ENCODE assay signal across 8 cellular contexts in the genomic region with DNA sequence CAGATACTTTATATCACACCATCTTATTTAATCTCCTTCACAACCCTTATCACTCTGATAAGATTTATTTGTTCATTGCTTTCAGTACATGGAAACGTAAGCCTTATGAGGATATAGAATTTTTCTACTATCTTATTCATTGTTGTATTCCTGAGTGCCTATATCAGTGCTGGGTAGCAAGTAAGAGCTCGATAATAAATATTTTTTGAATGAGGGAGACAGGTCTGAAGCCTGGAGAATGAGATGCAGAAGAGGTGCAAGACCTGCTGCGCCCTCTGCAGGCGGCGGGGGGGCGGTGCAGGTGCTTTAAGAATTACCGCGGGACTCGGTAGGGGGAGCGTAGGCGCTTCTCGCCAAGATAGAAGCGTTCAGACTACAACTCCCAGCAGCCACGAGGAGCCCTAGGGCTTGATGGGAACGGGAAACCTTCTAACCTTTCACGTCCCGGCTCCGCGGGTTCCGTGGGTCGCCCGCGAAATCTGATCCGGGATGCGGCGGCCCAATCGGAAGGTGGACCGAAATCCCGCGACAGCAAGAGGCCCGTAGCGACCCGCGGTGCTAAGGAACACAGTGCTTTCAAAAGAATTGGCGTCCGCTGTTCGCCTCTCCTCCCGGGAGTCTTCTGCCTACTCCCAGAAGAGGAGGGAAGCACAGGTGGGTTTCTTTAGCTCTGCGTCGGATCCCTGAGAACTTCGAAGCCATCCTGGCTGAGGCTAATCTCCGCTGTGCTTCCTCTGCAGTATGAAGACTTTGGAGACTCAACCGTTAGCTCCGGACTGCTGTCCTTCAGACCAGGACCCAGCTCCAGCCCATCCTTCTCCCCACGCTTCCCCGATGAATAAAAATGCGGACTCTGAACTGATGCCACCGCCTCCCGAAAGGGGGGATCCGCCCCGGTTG. TPM values are rescaled to one million over a fixed set of nuclear protein-coding genes. Genes with fewer than 3 reads are reported as not detected.
DNase-seq lines count a peak whose midpoint lies in the region; ATAC-seq lines count a peak whose summit lies in the region.

A gene (plus strand): TSS at position 570 of the 900 bp plus-strand sequence. CDS start 172 bp downstream, at position 742.

- DNase-seq in CD1c-positive myeloid dendritic cell (ENCODE audit: extremely low spot score) (peak; percentile 98), NCI-H748 (lab: John Stamatoyannopoulos, UW; ENCODE audit: unreplicated experiment) (peak; percentile 99), dedifferentiated amniotic fluid mesenchymal stem cell (ENCODE audit: extremely low spot score) (peak; percentile 99), left lobe of liver (ENCODE audit: low spot score) (peak; percentile 98)
- peak; percentile 95 for DNase-seq in activated CD4-positive, alpha-beta T cell treated with anti-CD3 and anti-CD28 coated beads, Interleukin-2, amount 50 U/mL, for 1 hour
- DNase-seq in stimulated activated CD4-positive, alpha-beta T cell treated with anti-CD3 and anti-CD28 coated beads, Interleukin-2, amount 100 ng/mL, for 4 hours (ENCODE audit: low read depth), result peak; percentile 94

- peak; percentile 65 for ATAC-seq in GM19351 (IDR thresholded peaks at IDR 0.05; ENCODE audit: unreplicated experiment)
- peak; percentile 65 for ATAC-seq in HG03521 (IDR thresholded peaks at IDR 0.05; ENCODE audit: unreplicated experiment)
- peak; percentile 89 for ATAC-seq in left lobe of liver

RNA-seq across cellular contexts. Expression of the gene that starts here (rescaled TPM):
- 4.9 TPM for total RNA-seq in left lobe of liver

Comparison
In these comparisons a context has a peak if more than half of its experiments do, and no peak if none do; other contexts are left out.
1. Peak in every context shown above with its lines: DNase-seq and ATAC-seq.